In the genomic region with DNA sequence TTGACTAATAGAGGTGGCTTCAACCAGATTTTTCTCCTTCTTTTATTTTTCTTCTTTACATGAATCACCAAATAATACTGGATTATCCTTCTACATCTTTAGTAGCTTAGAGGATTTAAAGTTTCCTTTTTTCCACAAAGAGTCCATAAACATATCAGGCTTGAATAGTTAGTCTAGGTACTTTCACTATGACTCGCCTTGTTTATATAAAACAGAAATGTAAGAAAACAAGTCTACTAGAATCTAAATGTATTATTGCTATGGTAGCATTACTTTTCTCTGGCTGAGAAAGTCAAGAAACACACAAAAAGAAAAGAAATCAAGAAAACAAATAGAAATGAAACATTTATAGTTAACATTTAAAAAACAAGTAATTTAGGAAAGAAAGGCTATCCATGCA, we compare ENCODE assay signal across 34 cellular contexts.
DNase-seq lines count a peak whose midpoint lies in the region; ATAC-seq and TF ChIP-seq lines count a peak whose summit lies in the region.
"Had no signal": no experiment of that assay in that cellular context is flagged by ENCODE, and none has a peak within 500 bp of the region (broad histone marks: within the 10 kb centered on the region; RNA-seq: fewer than 3 reads in every experiment).

No MANE protein-coding gene starts in this region.

- POLR2A ChIA-PET in activated CD4-positive, alpha-beta T cell treated with anti-CD3 and anti-CD28 coated beads for 36 hours (lab: Charles Lee): no interaction called here

- CTCF ChIA-PET in activated CD4-positive, alpha-beta T cell treated with anti-CD3 and anti-CD28 coated beads for 36 hours (lab: Charles Lee): interaction anchor here (0.5 kb wide), 1 partner anchor 33 kb away, joined by 3 read pairs; no protein-coding TSS in a partner anchor

- peaks cover 7% of the 10 kb centered on the region for H3K4me1 Mint-ChIP-seq in activated CD4-positive, alpha-beta T cell treated with anti-CD3 and anti-CD28 coated beads for 36 hours

- H3K27me3 ChIP-seq in brain microvascular endothelial cell (replicated peaks): no peaks in the 10 kb centered on the region
- H3K27me3 ChIP-seq: ovary, SJCRH30, upper lobe of left lung had no signal

- TF ChIP-seq CTCF in AG09309 (IDR thresholded peaks at IDR 0.05; ENCODE audit: control insufficient read depth, insufficient read depth, low read depth, low read length, missing control alignments) (no peak), brain microvascular endothelial cell (IDR thresholded peaks at IDR 0.05; ENCODE audit: low read depth, low read length, missing control alignments) (no peak)

- no peak overlapping the region for H3K27ac ChIP-seq in brain microvascular endothelial cell
- H3K27ac ChIP-seq: HL-60, ovary, SJCRH30, upper lobe of left lung, WERI-Rb-1 had no signal

- peaks cover 3% of the 10 kb centered on the region for H3K36me3 Mint-ChIP-seq in activated CD4-positive, alpha-beta T cell treated with anti-CD3 and anti-CD28 coated beads for 36 hours (ENCODE audit: low read depth)

- no peaks in the 10 kb centered on the region for H3K36me3 ChIP-seq in brain microvascular endothelial cell (replicated peaks)
- H3K36me3 ChIP-seq: ovary, SJCRH30, upper lobe of left lung, WERI-Rb-1 had no signal

- H3K9me3 Mint-ChIP-seq in activated CD4-positive, alpha-beta T cell treated with anti-CD3 and anti-CD28 coated beads for 36 hours (ENCODE audit: low read depth): peaks cover 3% of the 10 kb centered on the region

- no peak overlapping the region for H3K4me3 Mint-ChIP-seq in activated CD4-positive, alpha-beta T cell treated with anti-CD3 and anti-CD28 coated beads for 36 hours
- H3K4me3 Mint-ChIP-seq: CD4-positive, alpha-beta T cell; nephron progenitor cell had no signal

- peak; percentile 3 for DNase-seq in AG09309 (ENCODE audit: low read depth)
- peak; percentile 46 for DNase-seq in LHCN-M2 (ENCODE audit: low read depth)
- DNase-seq in dermis blood vessel endothelial cell: peak; percentile 6
- peak; percentile 17 to 38 for DNase-seq in lung microvascular endothelial cell (ENCODE audit: low read depth in 2 of 2)
- DNase-seq in DMS79 (lab: John Stamatoyannopoulos, UW): no peak
- no peak for DNase-seq in brain microvascular endothelial cell
- DNase-seq in activated CD4-positive, alpha-beta T cell treated with anti-CD3 and anti-CD28 coated beads for 36 hours: no peak
- DNase-seq: activated CD4-positive, alpha-beta T cell treated with anti-CD3 and anti-CD28 coated beads for 48 hours; activated CD8-positive, alpha-beta memory T cell treated with anti-CD3 and anti-CD28 coated beads for 24 hours; activated naive CD4-positive, alpha-beta T cell treated with anti-CD3 and anti-CD28 coated beads, Interleukin-2, amount 50 U/mL, for 16 hours; activated T-cell treated with anti-CD3 and anti-CD28 coated beads for 4 hours; AML-193; amygdala; CD4-positive, alpha-beta T cell; central memory CD4-positive, alpha-beta T cell; H7; hippocampal formation; left colon; MV-4-11; NCI-H1436 treated with DMSO at 0.1 percent for 48 hours; NCI-H748 treated with DMSO at 0.1 percent for 48 hours; nephron progenitor cell; ovary; retina; small intestine; stimulated activated naive CD4-positive, alpha-beta T cell; T1000; upper lobe of left lung; WERI-Rb-1 had no signal

- H3K4me3 ChIP-seq in AG09309 (ENCODE audit: control insufficient read depth, low read depth, low read length) (no peak overlapping the region), brain microvascular endothelial cell (ENCODE audit: low read depth, low read length) (no peak overlapping the region)
- H3K4me3 ChIP-seq: GM12878, ovary, SJCRH30, upper lobe of left lung had no signal

- ATAC-seq in HG03460 (IDR thresholded peaks at IDR 0.05; ENCODE audit: unreplicated experiment): no peak
- no peak for ATAC-seq in activated CD4-positive, alpha-beta T cell treated with anti-CD3 and anti-CD28 coated beads for 36 hours
- ATAC-seq: GM12878, left colon had no signal

- H3K27me3 Mint-ChIP-seq in activated CD4-positive, alpha-beta T cell treated with anti-CD3 and anti-CD28 coated beads for 36 hours: no peaks in the 10 kb centered on the region
- H3K27me3 Mint-ChIP-seq: CD4-positive, alpha-beta T cell had no signal

- no peak overlapping the region for H3K27ac Mint-ChIP-seq in activated CD4-positive, alpha-beta T cell treated with anti-CD3 and anti-CD28 coated beads for 36 hours
- H3K27ac Mint-ChIP-seq: activated T-helper 2 cell treated with anti-CD3 and anti-CD28 coated beads, Interferon-gamma antibody, Interleukin-2, Interleukin-4, amounts not matched to agents 10 μg/mL and 5 μg/mL and 100 μg/mL, durations not matched to agents 14 hours and 24 hours and 36 hours; CD4-positive, alpha-beta T cell had no signal

- in situ Hi-C loops in brain microvascular endothelial cell (cut with HindIII; ENCODE audit: low pct_ligation_motif_present, low sequenced_read_pairs): no loop called here

- intact Hi-C loops in activated CD4-positive, alpha-beta T cell treated with anti-CD3 and anti-CD28 coated beads for 36 hours (cut with DNase I, micrococcal nuclease): no loop called here

Comparison
In these comparisons a context has a peak if more than half of its experiments do, and no peak if none do; other contexts are left out.
1. DNase-seq: peak in AG09309 (single experiment), LHCN-M2 (single experiment), dermis blood vessel endothelial cell (single experiment) and lung microvascular endothelial cell (2 of 2); none in DMS79 (single experiment), brain microvascular endothelial cell (single experiment) and activated CD4-positive, alpha-beta T cell treated with anti-CD3 and anti-CD28 coated beads for 36 hours (single experiment).